Comparison of ENCODE assay signal across 1 cellular context in genomic region chr14:103833711-103834110, GRCh38.
TF ChIP-seq lines count a peak whose summit lies in the region.

No MANE protein-coding gene starts in this region.

TF ChIP-seq in WTC11, 78 proteins besides CTCF, POLR2A, EP300 and RAD21 (continued from another document):
- TF ChIP-seq ZNF425 (CRISPR knock-in tag; conservative IDR thresholded peaks at IDR 0.05) (no peak), TCF7 (CRISPR knock-in tag; IDR thresholded peaks at IDR 0.05; ENCODE audit: low read depth) (no peak), CREM (CRISPR knock-in tag; IDR thresholded peaks at IDR 0.05) (no peak), ZNF121 (CRISPR knock-in tag; IDR thresholded peaks at IDR 0.05) (no peak), TP53 (CRISPR knock-in tag; IDR thresholded peaks at IDR 0.05) (no peak), AR (CRISPR knock-in tag; IDR thresholded peaks at IDR 0.05) (no peak), JUN (CRISPR knock-in tag; IDR thresholded peaks at IDR 0.05) (no peak), RORB (CRISPR knock-in tag; IDR thresholded peaks at IDR 0.05) (no peak), PRDM15 (CRISPR knock-in tag; IDR thresholded peaks at IDR 0.05) (no peak), IRF1 (CRISPR knock-in tag; IDR thresholded peaks at IDR 0.05) (no peak)
